8 cellular contexts compared by ENCODE assay signal in genomic region chr15:40930430-40931299, GRCh38. TPM values are rescaled to one million over a fixed set of nuclear protein-coding genes. Genes with fewer than 3 reads are reported as not detected.
DNase-seq lines count a peak whose midpoint lies in the region; ATAC-seq, FAIRE-seq and TF ChIP-seq lines count a peak whose summit lies in the region.

No MANE protein-coding gene starts in this region.

- no peak for TF ChIP-seq EP300 in HepG2 (IDR thresholded peaks at IDR 0.05; ENCODE audit: low read depth in 2 of 2, low read length in 2 of 2)
- no peak for TF ChIP-seq EP300 in HepG2 (CRISPR knock-in tag; IDR thresholded peaks at IDR 0.05; ENCODE audit: borderline replicate concordance)

- H2AFZ ChIP-seq in HepG2 (ENCODE audit: low read length): no peak overlapping the region

- H3K27me3 ChIP-seq in AG04450 (ENCODE audit: control insufficient read depth, insufficient read depth, low read length) (peaks cover 34% of the 10 kb centered on the region), HepG2 (ENCODE audit: control insufficient read depth in 1 of 2, insufficient read depth in 2 of 2, low read length in 2 of 2) (peaks cover 9 to 58% of the 10 kb centered on the region in 2 experiments)

- H3K36me3 Mint-ChIP-seq in stimulated activated naive CD8-positive, alpha-beta T cell treated with anti-CD3 and anti-CD28 coated beads, Interleukin-15, Interleukin-2, amounts not matched to agents 100 ng/mL and 50 ng/mL, for 24 hours (ENCODE audit: low read depth): no peaks in the 10 kb centered on the region

- intact Hi-C loops in HepG2 (cut with micrococcal nuclease; ENCODE audit: unreplicated experiment): no loop called here

- no peak overlapping the region for H3K9ac ChIP-seq in HepG2 (ENCODE audit: insufficient read depth, low read depth, low read length)

- H3K27me3 Mint-ChIP-seq in stimulated activated naive CD8-positive, alpha-beta T cell treated with anti-CD3 and anti-CD28 coated beads, Interleukin-15, Interleukin-2, amounts not matched to agents 100 ng/mL and 50 ng/mL, for 24 hours: peaks cover 55% of the 10 kb centered on the region

- peaks cover 98% of the 10 kb centered on the region for H3K4me1 ChIP-seq in HepG2 (ENCODE audit: insufficient read depth, low read length)

- no peak for FAIRE-seq in HepG2 (lab: Jason Lieb, UNC)

- POLR2A ChIA-PET in AG04450 (lab: Yijun Ruan, JAX): interaction anchor here (0.5 to 3.1 kb wide), 6 partner anchors 11 to 91 kb away, joined by 3 to 14 read pairs (median 7); partner anchors contain the start of gene CHAC1
- POLR2A ChIA-PET in HepG2 (lab: Yijun Ruan, JAX): interaction anchor here (0.9 to 2.6 kb wide), 4 partner anchors 10 to 21 kb away, joined by 4 to 6 read pairs (median 4); no protein-coding TSS in a partner anchor

- H3K79me2 ChIP-seq in HepG2 (ENCODE audit: insufficient read depth, low read length): no peaks in the 10 kb centered on the region

- DNase-seq in AG04450 (ENCODE audit: low read depth, low spot score) (no peak), HCEC 1CT (peak; percentile 37), cerebellum (ENCODE audit: low spot score) (peak; percentile 77), HepG2 (ENCODE audit: low spot score) (peak; percentile 47), Ammon's horn (ENCODE audit: low spot score) (no peak)

- peak overlapping the region; percentile 63 for H3K4me3 ChIP-seq in AG04450 (ENCODE audit: low read depth, low read length)
- peak overlapping the region; percentile 49 to 72 (median 54) for H3K4me3 ChIP-seq in HepG2 (replicated peaks in 1 of 3; ENCODE audit: insufficient read depth in 1 of 3, low read depth in 2 of 3, low read length in 3 of 3)

- CTCF ChIA-PET in AG04450 (lab: Charles Lee) (interaction anchor here (0.5 to 3.0 kb wide), 12 partner anchors 9 to 292 kb away, joined by 3 to 30 read pairs (median 6); no protein-coding TSS in a partner anchor), HepG2 (lab: Yijun Ruan, JAX; ENCODE audit: low intra/inter-chr PET ratio, low total read pairs) (interaction anchor here (0.8 to 1.0 kb wide), 2 partner anchors 27 to 92 kb away, joined by 3 read pairs; no protein-coding TSS in a partner anchor)

- no peaks in the 10 kb centered on the region for H3K36me3 ChIP-seq in HepG2 (replicated peaks in 1 of 2; ENCODE audit: control insufficient read depth in 1 of 2, insufficient read depth in 2 of 2, low read length in 2 of 2)

- no peaks in the 10 kb centered on the region for H4K20me1 ChIP-seq in HepG2 (ENCODE audit: insufficient read depth, low read length)

- H3K9me3 Mint-ChIP-seq in stimulated activated naive CD8-positive, alpha-beta T cell treated with anti-CD3 and anti-CD28 coated beads, Interleukin-15, Interleukin-2, amounts not matched to agents 100 ng/mL and 50 ng/mL, for 24 hours: no peaks in the 10 kb centered on the region

- peaks cover 45% of the 10 kb centered on the region for H3K4me1 Mint-ChIP-seq in stimulated activated naive CD8-positive, alpha-beta T cell treated with anti-CD3 and anti-CD28 coated beads, Interleukin-15, Interleukin-2, amounts not matched to agents 100 ng/mL and 50 ng/mL, for 24 hours (ENCODE audit: low read depth)

- TF ChIP-seq CTCF in AG04450 (IDR thresholded peaks at IDR 0.05; ENCODE audit: low read depth, low read length) (peak; percentile 72), HepG2 (CRISPR knock-in tag; IDR thresholded peaks at IDR 0.05) (peak; percentile 85)

- ATAC-seq in SK-N-SH treated with all-trans-retinoic acid at 6 μM for 48 hours: peak; percentile 25
- ATAC-seq in HepG2: peak; percentile 7
- ATAC-seq in GM21423 (IDR thresholded peaks at IDR 0.05; ENCODE audit: unreplicated experiment): no peak

- in situ Hi-C loops in HepG2 (cut with HindIII; ENCODE audit: extremely low pct_ligation_motif_present, low pct_unique_long_range_greater_than_20kb): no loop called here

- H3K9me3 ChIP-seq in AG04450 (ENCODE audit: control insufficient read depth, insufficient read depth, low read length): no peaks in the 10 kb centered on the region; the same call in 1 of the 2 replicates
- no peaks in the 10 kb centered on the region for H3K9me3 ChIP-seq in HepG2 (ENCODE audit: low read length)

- H3K27ac ChIP-seq in AG04450 (ENCODE audit: low read depth, low read length): no peak overlapping the region
- H3K27ac ChIP-seq in HepG2 (ENCODE audit: extremely low read length, insufficient read depth, low read length): no peak overlapping the region

- H3K27ac Mint-ChIP-seq in stimulated activated naive CD8-positive, alpha-beta T cell treated with anti-CD3 and anti-CD28 coated beads, Interleukin-15, Interleukin-2, amounts not matched to agents 100 ng/mL and 50 ng/mL, for 24 hours: no peak overlapping the region

- WGBS in HepG2 (ENCODE audit: low lambda C conversion rate): 3% methylated on average over 17 of the region's 46 CpGs

- peak overlapping the region; percentile 60 for H3K4me3 Mint-ChIP-seq in stimulated activated naive CD8-positive, alpha-beta T cell treated with anti-CD3 and anti-CD28 coated beads, Interleukin-15, Interleukin-2, amounts not matched to agents 100 ng/mL and 50 ng/mL, for 24 hours

- BruUV-seq in HepG2 (replicated peaks; lab: Mats Ljungman, UMichigan): no TSS peak

- TF ChIP-seq RAD21 in HepG2 (CRISPR knock-in tag; IDR thresholded peaks at IDR 0.05): no peak

- peak overlapping the region; percentile 82 for H3K4me2 ChIP-seq in HepG2 (ENCODE audit: low read depth, low read length)

- no peak for TF ChIP-seq POLR2A in HepG2 (IDR thresholded peaks at IDR 0.05; ENCODE audit: insufficient read depth in 1 of 2, low read depth in 2 of 2, low read length in 2 of 2)

RNA-seq across cellular contexts. Expression of gene DLL4, which starts 1.5 kb away (rescaled TPM):
- polyA plus RNA-seq in AG04450 (2011; rRNA removed) (1.5 and 2.6 TPM in 2 replicates), HepG2 (2011; rRNA removed) (0.25 and 0.27 TPM in 2 replicates)
- 3.2 and 5.4 TPM in 2 replicates for polyA minus RNA-seq in AG04450 (2011; rRNA and poly(A)+ RNA removed)
- total RNA-seq in cerebellum (4.4 TPM), HepG2 (2016; rRNA removed; fragmentation: Illumina TruSeq; extraction: Trizol) (0.13 and 0.20 TPM in 2 replicates)
- total RNA-seq in HepG2 (2016; cell fraction: cytosol; rRNA removed; fragmentation: Illumina TruSeq; extraction: Trizol; ENCODE audit: low read depth): 0.09 and 0.10 TPM in 2 replicates
- 0.07 and 0.19 TPM in 2 replicates for total RNA-seq in HepG2 (2016; cell fraction: insoluble cytoplasmic fraction; rRNA removed; fragmentation: Illumina TruSeq; extraction: Trizol)
- total RNA-seq in HepG2 (2016; cell fraction: membrane; rRNA removed; fragmentation: Illumina TruSeq; extraction: Trizol): 0.03 and 0.15 TPM in 2 replicates
- total RNA-seq in HepG2 (2016; cell fraction: nucleus; rRNA removed; fragmentation: Illumina TruSeq; extraction: Trizol): 0.19 TPM in 1 of 2 replicates, not detected in the other
- 0.13 and 0.24 TPM in 2 replicates for polyA plus RNA-seq in HepG2 (2011; cell fraction: cytosol; rRNA removed)
- 0.50 and 0.61 TPM in 2 replicates for polyA plus RNA-seq in HepG2 (2011; cell fraction: nucleus; rRNA removed)
- polyA plus RNA-seq in HepG2 (2012): 0.13 and 0.43 TPM in 2 replicates
- 0.07 TPM in 1 of 2 replicates, not detected in the other for polyA plus RNA-seq in HepG2 (2016; cell fraction: cytosol; fragmentation: Illumina TruSeq; extraction: Trizol; ENCODE audit: low read depth)
- 0.13 and 0.19 TPM in 2 replicates for polyA plus RNA-seq in HepG2 (2016; cell fraction: insoluble cytoplasmic fraction; fragmentation: Illumina TruSeq; extraction: Trizol; ENCODE audit: low read depth)
- polyA plus RNA-seq in HepG2 (2016; cell fraction: membrane; fragmentation: Illumina TruSeq; extraction: Trizol; ENCODE audit: low read depth): 0.06 and 0.08 TPM in 2 replicates
- 0.34 and 0.39 TPM in 2 replicates for polyA plus RNA-seq in HepG2 (2016; cell fraction: nucleus; fragmentation: Illumina TruSeq; extraction: Trizol; ENCODE audit: insufficient read depth, low read depth)
- polyA minus RNA-seq in HepG2 (2011; rRNA and poly(A)+ RNA removed; ENCODE audit: low replicate concordance): 0.98 and 7.6 TPM in 2 replicates
- polyA minus RNA-seq in HepG2 (2011; cell fraction: cytosol; rRNA and poly(A)+ RNA removed): 0.35 and 0.59 TPM in 2 replicates
- polyA minus RNA-seq in HepG2 (2011; cell fraction: nucleus; rRNA and poly(A)+ RNA removed): 0.12 and 0.26 TPM in 2 replicates

RNA-seq across cellular contexts. Expression of gene CHAC1, which starts 22.6 kb away (rescaled TPM):
- 106 and 154 TPM in 2 replicates for polyA plus RNA-seq in AG04450 (2011; rRNA removed)
- polyA minus RNA-seq in AG04450 (2011; rRNA and poly(A)+ RNA removed): 147 and 202 TPM in 2 replicates
- 2.1 TPM for total RNA-seq in cerebellum
- total RNA-seq in HepG2 (2016; rRNA removed; fragmentation: Illumina TruSeq; extraction: Trizol): not detected in 2 replicates
- not detected in 2 replicates for total RNA-seq in HepG2 (2016; cell fraction: cytosol; rRNA removed; fragmentation: Illumina TruSeq; extraction: Trizol; ENCODE audit: low read depth)
- total RNA-seq in HepG2 (2016; cell fraction: insoluble cytoplasmic fraction; rRNA removed; fragmentation: Illumina TruSeq; extraction: Trizol): not detected in 2 replicates
- total RNA-seq in HepG2 (2016; cell fraction: membrane; rRNA removed; fragmentation: Illumina TruSeq; extraction: Trizol): 0.15 TPM in 1 of 2 replicates, not detected in the other
- not detected in 2 replicates for total RNA-seq in HepG2 (2016; cell fraction: nucleus; rRNA removed; fragmentation: Illumina TruSeq; extraction: Trizol)
- 0.44 and 0.46 TPM in 2 replicates for polyA plus RNA-seq in HepG2 (2011; rRNA removed)
- 0.41 and 0.63 TPM in 2 replicates for polyA plus RNA-seq in HepG2 (2011; cell fraction: cytosol; rRNA removed)
- 0.21 and 0.48 TPM in 2 replicates for polyA plus RNA-seq in HepG2 (2011; cell fraction: nucleus; rRNA removed)
- 0.39 TPM in 1 of 2 replicates, not detected in the other for polyA plus RNA-seq in HepG2 (2012)
- not detected in 2 replicates for polyA plus RNA-seq in HepG2 (2016; cell fraction: cytosol; fragmentation: Illumina TruSeq; extraction: Trizol; ENCODE audit: low read depth)
- not detected in 2 replicates for polyA plus RNA-seq in HepG2 (2016; cell fraction: insoluble cytoplasmic fraction; fragmentation: Illumina TruSeq; extraction: Trizol; ENCODE audit: low read depth)
- not detected in 2 replicates for polyA plus RNA-seq in HepG2 (2016; cell fraction: membrane; fragmentation: Illumina TruSeq; extraction: Trizol; ENCODE audit: low read depth)
- not detected in 2 replicates for polyA plus RNA-seq in HepG2 (2016; cell fraction: nucleus; fragmentation: Illumina TruSeq; extraction: Trizol; ENCODE audit: insufficient read depth, low read depth)
- 0.58 and 21.7 TPM in 2 replicates for polyA minus RNA-seq in HepG2 (2011; rRNA and poly(A)+ RNA removed; ENCODE audit: low replicate concordance)
- polyA minus RNA-seq in HepG2 (2011; cell fraction: cytosol; rRNA and poly(A)+ RNA removed): 1.1 and 2.0 TPM in 2 replicates
- polyA minus RNA-seq in HepG2 (2011; cell fraction: nucleus; rRNA and poly(A)+ RNA removed): 0.39 and 0.62 TPM in 2 replicates

RNA-seq across cellular contexts. Expression of gene VPS18, which starts 36.4 kb away (rescaled TPM):
- polyA plus RNA-seq in AG04450 (2011; rRNA removed): 18.7 and 25.7 TPM in 2 replicates
- polyA minus RNA-seq in AG04450 (2011; rRNA and poly(A)+ RNA removed): 51.0 and 79.5 TPM in 2 replicates
- total RNA-seq in cerebellum: 19.0 TPM
- total RNA-seq in HepG2 (2016; rRNA removed; fragmentation: Illumina TruSeq; extraction: Trizol): 15.8 and 17.0 TPM in 2 replicates
- 1.2 and 1.9 TPM in 2 replicates for total RNA-seq in HepG2 (2016; cell fraction: cytosol; rRNA removed; fragmentation: Illumina TruSeq; extraction: Trizol; ENCODE audit: low read depth)
- total RNA-seq in HepG2 (2016; cell fraction: insoluble cytoplasmic fraction; rRNA removed; fragmentation: Illumina TruSeq; extraction: Trizol): 14.9 and 16.0 TPM in 2 replicates
- total RNA-seq in HepG2 (2016; cell fraction: membrane; rRNA removed; fragmentation: Illumina TruSeq; extraction: Trizol): 3.9 and 4.3 TPM in 2 replicates
- total RNA-seq in HepG2 (2016; cell fraction: nucleus; rRNA removed; fragmentation: Illumina TruSeq; extraction: Trizol): 9.9 and 11.2 TPM in 2 replicates
- 5.8 and 7.4 TPM in 2 replicates for polyA plus RNA-seq in HepG2 (2011; rRNA removed)
- 6.0 and 7.5 TPM in 2 replicates for polyA plus RNA-seq in HepG2 (2011; cell fraction: cytosol; rRNA removed)
- polyA plus RNA-seq in HepG2 (2011; cell fraction: nucleus; rRNA removed): 9.2 and 9.4 TPM in 2 replicates
- 5.0 and 5.3 TPM in 2 replicates for polyA plus RNA-seq in HepG2 (2012)
- 0.57 and 0.62 TPM in 2 replicates for polyA plus RNA-seq in HepG2 (2016; cell fraction: cytosol; fragmentation: Illumina TruSeq; extraction: Trizol; ENCODE audit: low read depth)
- polyA plus RNA-seq in HepG2 (2016; cell fraction: insoluble cytoplasmic fraction; fragmentation: Illumina TruSeq; extraction: Trizol; ENCODE audit: low read depth): 9.1 and 10.3 TPM in 2 replicates
- polyA plus RNA-seq in HepG2 (2016; cell fraction: membrane; fragmentation: Illumina TruSeq; extraction: Trizol; ENCODE audit: low read depth): 1.1 and 1.8 TPM in 2 replicates
- polyA plus RNA-seq in HepG2 (2016; cell fraction: nucleus; fragmentation: Illumina TruSeq; extraction: Trizol; ENCODE audit: insufficient read depth, low read depth): 13.2 and 13.9 TPM in 2 replicates
- 42.6 and 112 TPM in 2 replicates for polyA minus RNA-seq in HepG2 (2011; rRNA and poly(A)+ RNA removed; ENCODE audit: low replicate concordance)
- 11.8 and 12.4 TPM in 2 replicates for polyA minus RNA-seq in HepG2 (2011; cell fraction: cytosol; rRNA and poly(A)+ RNA removed)
- polyA minus RNA-seq in HepG2 (2011; cell fraction: nucleus; rRNA and poly(A)+ RNA removed): 9.3 and 9.8 TPM in 2 replicates

RNA-seq across cellular contexts. Expression of gene RHOV, which starts 56.6 kb away (rescaled TPM):
- 0.04 and 0.10 TPM in 2 replicates for polyA plus RNA-seq in AG04450 (2011; rRNA removed)
- not detected in 2 replicates for polyA minus RNA-seq in AG04450 (2011; rRNA and poly(A)+ RNA removed)
- total RNA-seq in cerebellum: 4.3 TPM
- total RNA-seq in HepG2 (2016; rRNA removed; fragmentation: Illumina TruSeq; extraction: Trizol): 0.15 and 0.18 TPM in 2 replicates
- total RNA-seq in HepG2 (2016; cell fraction: cytosol; rRNA removed; fragmentation: Illumina TruSeq; extraction: Trizol; ENCODE audit: low read depth): not detected in 2 replicates
- 0.15 TPM in 1 of 2 replicates, not detected in the other for total RNA-seq in HepG2 (2016; cell fraction: insoluble cytoplasmic fraction; rRNA removed; fragmentation: Illumina TruSeq; extraction: Trizol)
- 0.09 and 0.10 TPM in 2 replicates for total RNA-seq in HepG2 (2016; cell fraction: membrane; rRNA removed; fragmentation: Illumina TruSeq; extraction: Trizol)
- not detected in 2 replicates for total RNA-seq in HepG2 (2016; cell fraction: nucleus; rRNA removed; fragmentation: Illumina TruSeq; extraction: Trizol)
- 0.07 and 0.17 TPM in 2 replicates for polyA plus RNA-seq in HepG2 (2011; rRNA removed)
- polyA plus RNA-seq in HepG2 (2011; cell fraction: cytosol; rRNA removed): 0.08 and 0.09 TPM in 2 replicates
- polyA plus RNA-seq in HepG2 (2011; cell fraction: nucleus; rRNA removed): not detected in 2 replicates
- polyA plus RNA-seq in HepG2 (2012): not detected in 2 replicates
- polyA plus RNA-seq in HepG2 (2016; cell fraction: cytosol; fragmentation: Illumina TruSeq; extraction: Trizol; ENCODE audit: low read depth): 0.07 TPM in 1 of 2 replicates, not detected in the other
- 0.17 and 0.19 TPM in 2 replicates for polyA plus RNA-seq in HepG2 (2016; cell fraction: insoluble cytoplasmic fraction; fragmentation: Illumina TruSeq; extraction: Trizol; ENCODE audit: low read depth)
- 0.10 TPM in 1 of 2 replicates, not detected in the other for polyA plus RNA-seq in HepG2 (2016; cell fraction: membrane; fragmentation: Illumina TruSeq; extraction: Trizol; ENCODE audit: low read depth)
- polyA plus RNA-seq in HepG2 (2016; cell fraction: nucleus; fragmentation: Illumina TruSeq; extraction: Trizol; ENCODE audit: insufficient read depth, low read depth): 0.27 and 0.37 TPM in 2 replicates
- 43.4 TPM in 1 of 2 replicates, not detected in the other for polyA minus RNA-seq in HepG2 (2011; rRNA and poly(A)+ RNA removed; ENCODE audit: low replicate concordance)
- 0.40 and 0.70 TPM in 2 replicates for polyA minus RNA-seq in HepG2 (2011; cell fraction: cytosol; rRNA and poly(A)+ RNA removed)
- not detected in 2 replicates for polyA minus RNA-seq in HepG2 (2011; cell fraction: nucleus; rRNA and poly(A)+ RNA removed)

Comparison
In these comparisons a context has a peak if more than half of its experiments do, and no peak if none do; other contexts are left out.
1. DNase-seq: peak in HCEC 1CT (single experiment), cerebellum (single experiment) and HepG2 (single experiment); none in AG04450 (single experiment) and Ammon's horn (single experiment).